In genomic region chr6:4464638-4465037, GRCh38 we compare ENCODE assay signal across 31 cellular contexts.
"Had no signal": no experiment of that assay in that cellular context is flagged by ENCODE, and none has a peak within 500 bp of the region (broad histone marks: within the 10 kb centered on the region; RNA-seq: fewer than 3 reads in every experiment).

No MANE protein-coding gene starts in this region.

- H3K27ac ChIP-seq: adrenal gland, ascending aorta, cardiac muscle cell, VCaP had no signal

- H3K4me3 ChIP-seq: adrenal gland, ascending aorta, cardiac muscle cell had no signal

- H3K36me3 ChIP-seq: adrenal gland, ascending aorta, cardiac muscle cell had no signal

- ATAC-seq: activated CD8-positive, alpha-beta T cell treated with anti-CD3 and anti-CD28 coated beads for 36 hours; activated naive CD4-positive, alpha-beta T cell treated with anti-CD3 and anti-CD28 coated beads, Interleukin-2, amount 50 U/mL, for 72 hours; activated T-cell treated with anti-CD3 and anti-CD28 coated beads, Interleukin-2, amount 50 U/mL, for 4 hours; activated T-cell treated with anti-CD3 and anti-CD28 coated beads, Interleukin-2, amount 50 U/mL, for 72 hours; activated T-helper 17 cell treated with anti-CD3 and anti-CD28 coated beads, Interleukin-2, amount 50 U/mL, for 72 hours had no signal

- H3K9me3 ChIP-seq: adrenal gland, ascending aorta had no signal

- H3K27me3 ChIP-seq: adrenal gland, ascending aorta, cardiac muscle cell had no signal

- DNase-seq: activated B cell treated with CpG ODN at 0.5 μM for 24 hours; activated CD4-positive, alpha-beta memory T cell treated with anti-CD3 and anti-CD28 coated beads for 36 hours; activated CD4-positive, alpha-beta T cell treated with anti-CD3 and anti-CD28 coated beads for 4 hours; activated CD4-positive, alpha-beta T cell treated with anti-CD3 and anti-CD28 coated beads, Interleukin-2, amount 10 ng/mL, durations not matched to agents 24 days and 14 days; activated CD4-positive, alpha-beta T cell treated with anti-CD3 and anti-CD28 coated beads, Interleukin-2, amount 50 U/mL, for 1 hour; activated CD4-positive, alpha-beta T cell treated with anti-CD3 and anti-CD28 coated beads, Interleukin-2, amount 50 U/mL, for 4 hours; activated CD4-positive, CD25-positive, alpha-beta regulatory T cell treated with anti-CD3 and anti-CD28 coated beads, Interleukin-2, amount 50 U/mL, for 72 hours; activated CD8-positive, alpha-beta memory T cell treated with anti-CD3 and anti-CD28 coated beads, Interleukin-2, amount 50 U/mL, for 4 hours; activated CD8-positive, alpha-beta T cell treated with anti-CD3 and anti-CD28 coated beads for 36 hours; activated effector memory CD4-positive, alpha-beta T cell treated with anti-CD3 and anti-CD28 coated beads, Interleukin-2, amount 50 U/mL, for 16 hours; activated gamma-delta T cell treated with Interleukin-2 at 50 U/mL for 16 hours; activated naive CD4-positive, alpha-beta T cell; activated naive CD4-positive, alpha-beta T cell treated with anti-CD3 and anti-CD28 coated beads for 36 hours; activated naive CD4-positive, alpha-beta T cell treated with anti-CD3 and anti-CD28 coated beads, Interleukin-2, amount 50 U/mL, for 16 hours; activated naive CD8-positive, alpha-beta T cell treated with anti-CD3 and anti-CD28 coated beads for 36 hours; activated T-cell treated with anti-CD3 and anti-CD28 coated beads for 4 hours; activated T-cell treated with anti-CD3 and anti-CD28 coated beads, Interleukin-2, amount 50 U/mL, for 1 hour; activated T-cell treated with anti-CD3 and anti-CD28 coated beads, Interleukin-2, amount 50 U/mL, for 4 hours; activated T-cell treated with anti-CD3 and anti-CD28 coated beads, Interleukin-2, amount 50 U/mL, for 72 hours; adrenal gland; amniotic stem cell; caudate nucleus; cerebellar nuclear complex; T-helper 1 cell; T-helper 2 cell; T-helper 9 cell had no signal
